28 cellular contexts compared by ENCODE assay signal in genomic region chr15:94563455-94563854, GRCh38.
"Had no signal": no experiment of that assay in that cellular context is flagged by ENCODE, and none has a peak within 500 bp of the region (broad histone marks: within the 10 kb centered on the region; RNA-seq: fewer than 3 reads in every experiment).

No MANE protein-coding gene starts in this region.

- FAIRE-seq: endometrium, endothelial cell of umbilical vein had no signal

- DNase-seq: activated B cell treated with CpG ODN at 0.5 μM for 24 hours; activated CD4-positive, alpha-beta T cell treated with anti-CD3 and anti-CD28 coated beads for 48 hours; activated CD4-positive, alpha-beta T cell treated with anti-CD3 and anti-CD28 coated beads, Interleukin-2, amount 50 U/mL, for 1 hour; activated CD4-positive, alpha-beta T cell treated with anti-CD3 and anti-CD28 coated beads, Interleukin-2, amount 50 U/mL, for 48 hours; activated CD8-positive, alpha-beta memory T cell treated with anti-CD3 and anti-CD28 coated beads for 24 hours; activated CD8-positive, alpha-beta T cell treated with anti-CD3 and anti-CD28 coated beads for 36 hours; activated effector memory CD4-positive, alpha-beta T cell treated with anti-CD3 and anti-CD28 coated beads, Interleukin-2, amount 50 U/mL, for 16 hours; activated naive CD4-positive, alpha-beta T cell treated with anti-CD3 and anti-CD28 coated beads for 36 hours; activated naive CD8-positive, alpha-beta T cell treated with anti-CD3 and anti-CD28 coated beads, Interleukin-2, amount 10 ng/mL, durations not matched to agents 7 days and 5 days; activated T-cell treated with anti-CD3 and anti-CD28 coated beads, Interleukin-2, amount 50 U/mL, for 48 hours; effector CD4-positive, alpha-beta T cell; effector memory CD8-positive, alpha-beta T cell; esophagus squamous epithelium; foreskin melanocyte; head of caudate nucleus; T-helper 1 cell; T-helper 17 cell; T1000; WERI-Rb-1 had no signal

- H3K36me3 ChIP-seq: ascending aorta, breast epithelium, cardiac muscle cell, esophagus squamous epithelium, WERI-Rb-1 had no signal

- H3K27me3 ChIP-seq: ascending aorta, breast epithelium, cardiac muscle cell, esophagus squamous epithelium had no signal

- ATAC-seq: activated CD4-positive, CD25-positive, alpha-beta regulatory T cell treated with anti-CD3 and anti-CD28 coated beads, Interleukin-2, amount 50 U/mL, for 24 hours; activated CD8-positive, alpha-beta T cell treated with anti-CD3 and anti-CD28 coated beads for 36 hours; activated naive CD4-positive, alpha-beta T cell treated with anti-CD3 and anti-CD28 coated beads, Interleukin-2, amount 50 U/mL, for 72 hours; effector memory CD8-positive, alpha-beta T cell; T-helper 17 cell had no signal

- H3K27ac ChIP-seq: ascending aorta, breast epithelium, cardiac muscle cell, coronary artery, epithelial cell of prostate, esophagus squamous epithelium, WERI-Rb-1 had no signal

- H3K4me3 ChIP-seq: ascending aorta, breast epithelium, cardiac muscle cell, coronary artery, esophagus squamous epithelium had no signal

- H3K4me1 ChIP-seq: ascending aorta, breast epithelium, esophagus squamous epithelium had no signal

- H3K9me3 ChIP-seq: ascending aorta, esophagus squamous epithelium had no signal
